Comparison of ENCODE assay signal across 19 cellular contexts in genomic region chr21:15795533-15795932, GRCh38.
A peak's percentile ranks its signal among the peaks of the same experiment; 100 is the strongest.
DNase-seq lines count a peak whose midpoint lies in the region; ATAC-seq, FAIRE-seq and TF ChIP-seq lines count a peak whose summit lies in the region.
"Had no signal": no experiment of that assay in that cellular context is flagged by ENCODE, and none has a peak within 500 bp of the region (broad histone marks: within the 10 kb centered on the region; RNA-seq: fewer than 3 reads in every experiment).

No MANE protein-coding gene starts in this region.

- no peak overlapping the region for H3K4me3 ChIP-seq in CD8-positive, alpha-beta T cell (ENCODE audit: low read depth, low read length)
- H3K4me3 ChIP-seq in osteoblast (ENCODE audit: insufficient read depth, low read length), result no peak overlapping the region
- H3K4me3 ChIP-seq: A549 had no signal

- no peaks in the 10 kb centered on the region for H3K79me2 ChIP-seq in osteoblast (ENCODE audit: insufficient read depth, low read length)

- H3K4me1 Mint-ChIP-seq in activated T-cell treated with anti-CD3 and anti-CD28 coated beads, Interleukin-2, amount 50 U/mL, for 24 hours (ENCODE audit: low read depth), result peaks cover 61% of the 10 kb centered on the region
- peaks cover 60% of the 10 kb centered on the region for H3K4me1 Mint-ChIP-seq in CD8-positive, alpha-beta T cell (ENCODE audit: low read depth)
- H3K4me1 Mint-ChIP-seq in T-helper 17 cell, result peaks cover 35% of the 10 kb centered on the region

- POLR2A ChIA-PET in CD8-positive, alpha-beta T cell (lab: Charles Lee), result no interaction called here

- no peaks in the 10 kb centered on the region for H3K36me3 ChIP-seq in CD8-positive, alpha-beta T cell (ENCODE audit: insufficient read depth, low read length)
- peaks cover 3% of the 10 kb centered on the region for H3K36me3 ChIP-seq in osteoblast (ENCODE audit: insufficient read depth, low read length)

- no peaks in the 10 kb centered on the region for H3K9me3 ChIP-seq in CD8-positive, alpha-beta T cell (ENCODE audit: low read length)
- H3K9me3 ChIP-seq in T-helper 17 cell (ENCODE audit: control insufficient read depth, low read length, poor library complexity, severe bottlenecking), result no peaks in the 10 kb centered on the region
- H3K9me3 ChIP-seq in osteoblast (ENCODE audit: low read depth, low read length), result no peaks in the 10 kb centered on the region
- H3K9me3 ChIP-seq: A549 had no signal

- H2AFZ ChIP-seq in osteoblast (ENCODE audit: low read length), result no peak overlapping the region

- no peak for DNase-seq in activated T-cell treated with anti-CD3 and anti-CD28 coated beads, Interleukin-2, amount 50 U/mL, for 24 hours
- DNase-seq in activated T-cell treated with anti-CD3 and anti-CD28 coated beads for 4 hours (no peak), T-helper 17 cell (no peak), osteoblast (ENCODE audit: insufficient read length, low spot score, missing footprints) (peak; percentile 62), D721Med (ENCODE audit: insufficient read length, low spot score) (no peak), EL (no peak)
- DNase-seq in CD8-positive, alpha-beta T cell, result no peak
- DNase-seq: C1 segment of cervical spinal cord; DMS53; HCEC 1CT; NCI-H1105 treated with DMSO at 0.1 percent for 48 hours; NCI-H1694 treated with DMSO at 0.1 percent for 48 hours; NCI-H526 treated with DMSO at 0.1 percent for 48 hours; NK-92 treated with Interleukin-12 subunit alpha and Interleukin-12 subunit beta, amount 100 ng/mL, for 24 hours; SHP77 had no signal

- ATAC-seq in CD8-positive, alpha-beta T cell, result no peak
- ATAC-seq in T-helper 17 cell (no peak), HG03135 (IDR thresholded peaks at IDR 0.05; ENCODE audit: unreplicated experiment) (no peak)
- ATAC-seq: A549 had no signal

- TF ChIP-seq CTCF in CD8-positive, alpha-beta T cell (IDR thresholded peaks at IDR 0.05), result no peak
- TF ChIP-seq CTCF in osteoblast (IDR thresholded peaks at IDR 0.05; ENCODE audit: extremely low read depth, low read depth, low read length), result no peak
- TF ChIP-seq CTCF in D721Med (IDR thresholded peaks at IDR 0.05; ENCODE audit: insufficient read depth, missing control alignments), result no peak

- CTCF ChIA-PET in CD8-positive, alpha-beta T cell (lab: Charles Lee), result no interaction called here

- no peaks in the 10 kb centered on the region for H3K27me3 Mint-ChIP-seq in activated T-cell treated with anti-CD3 and anti-CD28 coated beads, Interleukin-2, amount 50 U/mL, for 24 hours
- no peaks in the 10 kb centered on the region for H3K27me3 Mint-ChIP-seq in CD8-positive, alpha-beta T cell (ENCODE audit: low read depth)
- H3K27me3 Mint-ChIP-seq in T-helper 17 cell, result no peaks in the 10 kb centered on the region

- H3K4me3 Mint-ChIP-seq in activated T-cell treated with anti-CD3 and anti-CD28 coated beads, Interleukin-2, amount 50 U/mL, for 24 hours, result no peak overlapping the region
- H3K4me3 Mint-ChIP-seq in CD8-positive, alpha-beta T cell, result no peak overlapping the region
- no peak overlapping the region for H3K4me3 Mint-ChIP-seq in T-helper 17 cell

- H3K27ac ChIP-seq in CD8-positive, alpha-beta T cell (ENCODE audit: low read depth, low read length), result no peak overlapping the region
- H3K27ac ChIP-seq in osteoblast (ENCODE audit: low read depth, low read length), result no peak overlapping the region
- H3K27ac ChIP-seq: A549, HL-60 had no signal

- peaks cover 4% of the 10 kb centered on the region for H3K4me1 ChIP-seq in CD8-positive, alpha-beta T cell (ENCODE audit: insufficient read depth, low read length)
- H3K4me1 ChIP-seq in osteoblast (ENCODE audit: insufficient read depth, low read length), result no peaks in the 10 kb centered on the region

- H3K36me3 Mint-ChIP-seq in activated T-cell treated with anti-CD3 and anti-CD28 coated beads, Interleukin-2, amount 50 U/mL, for 24 hours (ENCODE audit: low read depth), result peaks cover 57% of the 10 kb centered on the region
- H3K36me3 Mint-ChIP-seq in CD8-positive, alpha-beta T cell, result peaks cover 42% of the 10 kb centered on the region
- peaks cover 3% of the 10 kb centered on the region for H3K36me3 Mint-ChIP-seq in T-helper 17 cell (ENCODE audit: low read depth)

- no peak for FAIRE-seq in D721Med (lab: Jason Lieb, UNC)
- FAIRE-seq: A549, HTR-8/SVneo had no signal

- intact Hi-C loops in CD8-positive, alpha-beta T cell (cut with DNase I, micrococcal nuclease), result no loop called here

- H4K20me1 ChIP-seq in osteoblast (ENCODE audit: insufficient read depth, low read length), result no peaks in the 10 kb centered on the region

- no peak overlapping the region for H3K4me2 ChIP-seq in osteoblast (ENCODE audit: insufficient read depth, low read length)
- H3K4me2 ChIP-seq: A549 had no signal

- H3K27me3 ChIP-seq in CD8-positive, alpha-beta T cell (ENCODE audit: insufficient read depth, low read length), result no peaks in the 10 kb centered on the region
- no peaks in the 10 kb centered on the region for H3K27me3 ChIP-seq in osteoblast (ENCODE audit: insufficient read depth, low read length)

- H3K27ac Mint-ChIP-seq in activated T-cell treated with anti-CD3 and anti-CD28 coated beads, Interleukin-2, amount 50 U/mL, for 24 hours, result peak overlapping the region; percentile 73
- peak overlapping the region; percentile 49 for H3K27ac Mint-ChIP-seq in CD8-positive, alpha-beta T cell
- peak overlapping the region; percentile 16 for H3K27ac Mint-ChIP-seq in T-helper 17 cell

- no peaks in the 10 kb centered on the region for H3K9me3 Mint-ChIP-seq in activated T-cell treated with anti-CD3 and anti-CD28 coated beads, Interleukin-2, amount 50 U/mL, for 24 hours
- H3K9me3 Mint-ChIP-seq in CD8-positive, alpha-beta T cell, result no peaks in the 10 kb centered on the region

Comparison
In these comparisons a context has a peak if more than half of its experiments do, and no peak if none do; other contexts are left out.
1. H3K27ac Mint-ChIP-seq: peak in every context shown above with its lines; median percentile 73 in activated T-cell treated with anti-CD3 and anti-CD28 coated beads, Interleukin-2, amount 50 U/mL, for 24 hours; 49 in CD8-positive, alpha-beta T cell; 16 in T-helper 17 cell.